Comparison of ENCODE assay signal across 8 cellular contexts in genomic region chr2:226835796-226836547, GRCh38.
A peak's percentile ranks its signal among the peaks of the same experiment; 100 is the strongest.
DNase-seq lines count a peak whose midpoint lies in the region; ATAC-seq and TF ChIP-seq lines count a peak whose summit lies in the region.

RHBDD1 (plus strand) TSS chr2:226836054; CDS start chr2:226864694, 28,640 bp downstream.

- peak within 1 kb of the TSS; percentile 76 for H3K4me3 ChIP-seq in AG04449 (ENCODE audit: low read depth, low read length)

- ATAC-seq in GM18873 (IDR thresholded peaks at IDR 0.05; ENCODE audit: low FRiP score, unreplicated experiment), result peak; percentile 90
- ATAC-seq in HG03139 (IDR thresholded peaks at IDR 0.05; ENCODE audit: unreplicated experiment), result peak; percentile 84

- TF ChIP-seq CTCF in AG04449 (IDR thresholded peaks at IDR 0.05; ENCODE audit: insufficient read depth, low read length, missing control alignments), result no peak

- CTCF ChIA-PET in AG04449 (lab: Yijun Ruan, JAX), result interaction anchor here (1.1 to 1.9 kb wide), 3 partner anchors 33 to 150 kb away, joined by 4 to 7 read pairs (median 5); no protein-coding TSS in a partner anchor

- POLR2A ChIA-PET in AG04449 (lab: Yijun Ruan, JAX), result no interaction called here

- peak; percentile 64 for DNase-seq in AG04449 (ENCODE audit: low read depth, low spot score)
- DNase-seq in NCI-H226, result peak; percentile 97
- peak; percentile 85 to 90 (median 90) for DNase-seq in activated CD4-positive, CD25-positive, alpha-beta regulatory T cell (lab: John Stamatoyannopoulos, UW)
- peak; percentile 94 for DNase-seq in central memory CD4-positive, alpha-beta T cell
- peak; percentile 92 for DNase-seq in inferior parietal cortex (ENCODE audit: extremely low spot score)
- DNase-seq in stimulated activated CD4-positive, alpha-beta T cell treated with anti-CD3 and anti-CD28 coated beads, Interleukin-12 subunit alpha, Interleukin-12 subunit beta, amount 100 ng/mL, for 24 hours (ENCODE audit: low read depth in 2 of 2), result peak; percentile 86 to 94

Comparison
In these comparisons a context has a peak if more than half of its experiments do, and no peak if none do; other contexts are left out.
1. Peak in every context shown above with its lines: DNase-seq, ATAC-seq and H3K4me3 ChIP-seq.